Comparison of ENCODE assay signal across 15 cellular contexts in the genomic region with DNA sequence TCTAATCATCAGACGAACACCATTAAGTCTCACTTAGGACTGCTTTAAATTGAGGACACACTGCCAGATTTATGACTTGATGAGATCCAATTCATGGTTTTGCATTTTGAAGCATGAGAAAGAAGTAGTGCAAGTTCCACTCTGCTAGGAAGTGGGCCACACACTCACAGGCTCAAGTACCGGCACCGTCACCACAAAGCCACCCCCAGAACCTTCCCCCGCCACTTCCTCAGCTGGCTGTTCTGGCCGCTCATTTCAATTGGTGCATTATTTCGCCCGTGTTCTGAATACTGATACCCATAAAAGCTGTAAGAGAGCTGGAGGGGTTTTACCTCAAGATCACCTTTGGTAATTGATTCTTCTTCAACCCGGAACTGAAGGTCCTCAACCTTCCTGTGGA.
"Had no signal": no experiment of that assay in that cellular context is flagged by ENCODE, and none has a peak within 500 bp of the region (broad histone marks: within the 10 kb centered on the region; RNA-seq: fewer than 3 reads in every experiment).

No MANE protein-coding gene starts in this region.

- H3K9me3 ChIP-seq: testis, vagina had no signal

- H3K4me3 Mint-ChIP-seq: activated T-helper 17 cell treated with anti-CD3 and anti-CD28 coated beads, Interleukin-2, amount 50 U/mL, for 72 hours; nephron progenitor cell; stimulated activated memory B cell treated with anti-CD40 and anti-IgM and Interleukin-4, amounts not matched to agents 10 μg/mL and 1 μg/mL and 100 μg/mL, for 72 hours; type B pancreatic cell had no signal

- H3K9ac ChIP-seq: parathyroid adenoma had no signal

- H3K27ac Mint-ChIP-seq: activated naive CD4-positive, alpha-beta T cell treated with anti-CD3 and anti-CD28 coated beads, Interleukin-2, amount 50 U/mL, for 72 hours; activated T-helper 17 cell treated with anti-CD3 and anti-CD28 coated beads, Interleukin-2, amount 50 U/mL, for 72 hours; nephron progenitor cell; stimulated activated memory B cell treated with anti-CD40 and anti-IgM and Interleukin-4, amounts not matched to agents 10 μg/mL and 1 μg/mL and 100 μg/mL, for 72 hours; type B pancreatic cell had no signal

- DNase-seq: central memory CD4-positive, alpha-beta T cell; dermis blood vessel endothelial cell; effector CD8-positive, alpha-beta T cell; nephron progenitor cell; right cardiac atrium; stimulated activated CD4-positive, alpha-beta T cell treated with anti-CD3 and anti-CD28 coated beads, Interleukin-12 subunit alpha, Interleukin-12 subunit beta, amount 100 ng/mL, for 4 hours; stimulated activated CD4-positive, alpha-beta T cell treated with anti-CD3 and anti-CD28 coated beads, Interleukin-1b, Interleukin-23, amount 100 ng/mL, for 48 hours; testis had no signal

- H3K9me3 Mint-ChIP-seq: activated naive CD4-positive, alpha-beta T cell treated with anti-CD3 and anti-CD28 coated beads, Interleukin-2, amount 50 U/mL, for 72 hours; activated T-helper 17 cell treated with anti-CD3 and anti-CD28 coated beads, Interleukin-2, amount 50 U/mL, for 72 hours; stimulated activated memory B cell treated with anti-CD40 and anti-IgM and Interleukin-4, amounts not matched to agents 10 μg/mL and 1 μg/mL and 100 μg/mL, for 72 hours; type B pancreatic cell had no signal

- H3K4me3 ChIP-seq: testis, vagina had no signal

- ATAC-seq: activated naive CD4-positive, alpha-beta T cell treated with anti-CD3 and anti-CD28 coated beads, Interleukin-2, amount 50 U/mL, for 72 hours; activated T-helper 17 cell treated with anti-CD3 and anti-CD28 coated beads, Interleukin-2, amount 50 U/mL, for 72 hours; esophagus mucosa; right cardiac atrium; stimulated activated memory B cell treated with anti-CD40 and anti-IgM and Interleukin-4, amounts not matched to agents 10 μg/mL and 1 μg/mL and 100 μg/mL, for 72 hours had no signal

- H2AFZ ChIP-seq: parathyroid adenoma had no signal

- H3K4me1 ChIP-seq: testis, vagina had no signal

- H3K27me3 ChIP-seq: testis, vagina had no signal

- H3K4me1 Mint-ChIP-seq: stimulated activated memory B cell treated with anti-CD40 and anti-IgM and Interleukin-4, amounts not matched to agents 10 μg/mL and 1 μg/mL and 100 μg/mL, for 72 hours had no signal

- H3K27me3 Mint-ChIP-seq: activated T-helper 17 cell treated with anti-CD3 and anti-CD28 coated beads, Interleukin-2, amount 50 U/mL, for 72 hours; stimulated activated memory B cell treated with anti-CD40 and anti-IgM and Interleukin-4, amounts not matched to agents 10 μg/mL and 1 μg/mL and 100 μg/mL, for 72 hours; type B pancreatic cell had no signal

- H3K27ac ChIP-seq: parathyroid adenoma, testis, vagina had no signal
